ENCODE assay signal across 8 cellular contexts in genomic region chr14:53306926-53307325, GRCh38.
DNase-seq lines count a peak whose midpoint lies in the region; TF ChIP-seq lines count a peak whose summit lies in the region.

No MANE protein-coding gene starts in this region.

- TF ChIP-seq CTCF in fibroblast of villous mesenchyme (IDR thresholded peaks at IDR 0.05; ENCODE audit: insufficient read depth, low read depth, low read length) = no peak

- peak overlapping the region; percentile 21 for H3K4me3 ChIP-seq in fibroblast of villous mesenchyme (ENCODE audit: low read depth, low read length)

- DNase-seq in AG08396 (ENCODE audit: low spot score) = peak; percentile 24
- DNase-seq in RPMI7951 (ENCODE audit: low read depth) = peak; percentile 84
- DNase-seq in fibroblast of villous mesenchyme (ENCODE audit: low read depth) = peak; percentile 33
- DNase-seq in non-pigmented ciliary epithelial cell (ENCODE audit: low read depth) = peak; percentile 32
- DNase-seq in NCI-H2107 (lab: John Stamatoyannopoulos, UW) = no peak
- DNase-seq in NCI-H2196 (lab: John Stamatoyannopoulos, UW; ENCODE audit: unreplicated experiment) = no peak
- no peak for DNase-seq in NCI-H1048 (lab: John Stamatoyannopoulos, UW)
- no peak for DNase-seq in DMS 273 (lab: John Stamatoyannopoulos, UW; ENCODE audit: unreplicated experiment)

Comparison
In these comparisons a context has a peak if more than half of its experiments do, and no peak if none do; other contexts are left out.
1. DNase-seq: peak in AG08396 (single experiment), RPMI7951 (single experiment), fibroblast of villous mesenchyme (single experiment) and non-pigmented ciliary epithelial cell (single experiment); none in NCI-H2107 (single experiment), NCI-H2196 (single experiment), NCI-H1048 (single experiment) and DMS 273 (single experiment).